ENCODE assay signal across 21 cellular contexts in genomic region chr5:106020889-106021288, GRCh38.
DNase-seq lines count a peak whose midpoint lies in the region; TF ChIP-seq lines count a peak whose summit lies in the region.
"Had no signal": no experiment of that assay in that cellular context is flagged by ENCODE, and none has a peak within 500 bp of the region (broad histone marks: within the 10 kb centered on the region; RNA-seq: fewer than 3 reads in every experiment).

No MANE protein-coding gene starts in this region.

- TF ChIP-seq EP300 in suprapubic skin (IDR thresholded peaks at IDR 0.05), result no peak

- no peaks in the 10 kb centered on the region for H3K79me2 ChIP-seq in mammary epithelial cell (ENCODE audit: insufficient read depth, low read length)

- H3K27ac ChIP-seq in mammary epithelial cell (ENCODE audit: insufficient read depth, low read depth, low read length) (no peak overlapping the region), suprapubic skin (no peak overlapping the region)
- H3K27ac ChIP-seq: GM23248, KMS-11, PC-9 had no signal

- in situ Hi-C loops in mammary epithelial cell (cut with MboI; ENCODE audit: low sequenced_read_pairs in 2 of 2), result no loop called here
- in situ Hi-C loops in astrocyte of the spinal cord (cut with HindIII; ENCODE audit: low sequenced_read_pairs), result no loop called here

- intact Hi-C loops in MCF 10A (cut with micrococcal nuclease), result no loop called here
- intact Hi-C loops in mammary epithelial cell (cut with micrococcal nuclease), result no loop called here

- POLR2A ChIA-PET in MCF 10A (lab: Yijun Ruan, JAX), result interaction anchor here (0.7 kb wide), 1 partner anchor 25 kb away, joined by 3 read pairs; no protein-coding TSS in a partner anchor

- BruUV-seq in MCF 10A (replicated peaks; lab: Mats Ljungman, UMichigan) (no TSS peak), mammary epithelial cell (replicated peaks; lab: Mats Ljungman, UMichigan) (no TSS peak)

- H3K36me3 ChIP-seq in mammary epithelial cell (ENCODE audit: insufficient read depth, low read length) (no peaks in the 10 kb centered on the region), suprapubic skin (no peaks in the 10 kb centered on the region)

- H3K4me3 Mint-ChIP-seq in MCF 10A (ENCODE audit: unreplicated experiment), result no peak overlapping the region
- H3K4me3 Mint-ChIP-seq: B cell, CD14-positive monocyte had no signal

- H3K4me1 ChIP-seq in mammary epithelial cell (ENCODE audit: insufficient read depth, low read length) (no peaks in the 10 kb centered on the region), suprapubic skin (no peaks in the 10 kb centered on the region)

- H3K27me3 ChIP-seq in mammary epithelial cell (ENCODE audit: insufficient read depth, low read length), result no peaks in the 10 kb centered on the region
- no peaks in the 10 kb centered on the region for H3K27me3 ChIP-seq in suprapubic skin

- no peaks in the 10 kb centered on the region for H3K36me3 Mint-ChIP-seq in MCF 10A (ENCODE audit: insufficient read depth, unreplicated experiment)
- H3K36me3 Mint-ChIP-seq: CD14-positive monocyte had no signal

- H3K4me1 Mint-ChIP-seq in MCF 10A (ENCODE audit: insufficient read depth, unreplicated experiment), result peaks cover 5% of the 10 kb centered on the region
- H3K4me1 Mint-ChIP-seq: B cell, CD14-positive monocyte had no signal

- DNase-seq in MCF 10A (ENCODE audit: unreplicated experiment) (peak; percentile 14), mammary epithelial cell (no peak), astrocyte of the spinal cord (ENCODE audit: low read depth, low spot score) (peak; percentile 13), fibroblast of the aortic adventitia (ENCODE audit: low read depth) (peak; percentile 19), suprapubic skin (ENCODE audit: low spot score in 2 of 2) (no peak), GOT3 (lab: John Stamatoyannopoulos, UW) (no peak)
- no peak for DNase-seq in activated CD4-positive, alpha-beta T cell treated with anti-CD3 and anti-CD28 coated beads for 1 hour
- DNase-seq: EL, GM23248, HCEC 1CT, NCI-H1105, NCI-H146, NCI-H2029, NCI-H2171, NCI-H524 treated with DMSO at 0.1 percent for 48 hours, PC-9, RPMI8226, SHP77 had no signal

- TF ChIP-seq CTCF in MCF 10A (IDR thresholded peaks at IDR 0.05; ENCODE audit: unreplicated experiment) (no peak), mammary epithelial cell (conservative IDR thresholded peaks at IDR 0.05 in 1 of 2, IDR thresholded peaks at IDR 0.05 in 1 of 2; ENCODE audit: extremely low read depth in 1 of 2, insufficient read depth in 1 of 2, low read depth in 1 of 2, low read length in 2 of 2) (no peak), astrocyte of the spinal cord (IDR thresholded peaks at IDR 0.05; ENCODE audit: low read depth, low read length) (no peak), fibroblast of the aortic adventitia (IDR thresholded peaks at IDR 0.05; ENCODE audit: insufficient read depth, low read length) (no peak), suprapubic skin (IDR thresholded peaks at IDR 0.05) (no peak)

- no peak overlapping the region for H3K4me2 ChIP-seq in mammary epithelial cell (ENCODE audit: insufficient read depth, low read depth, low read length)
- H3K4me2 ChIP-seq: KMS-11, PC-9 had no signal

- 85% methylated on average over 1 of the region's 1 CpG for WGBS in mammary epithelial cell (ENCODE audit: low coverage, missing lambda C conversion rate)
- 100% methylated on average over 1 of the region's 1 CpG for WGBS in suprapubic skin

- peaks cover 9% of the 10 kb centered on the region for H3K9me3 Mint-ChIP-seq in MCF 10A (ENCODE audit: unreplicated experiment)

- H3K9ac ChIP-seq in mammary epithelial cell (ENCODE audit: insufficient read depth, low read length), result no peak overlapping the region
- H3K9ac ChIP-seq: GM23248, KMS-11 had no signal

- no peak for TF ChIP-seq POLR2A in suprapubic skin (IDR thresholded peaks at IDR 0.05)

- H4K20me1 ChIP-seq in mammary epithelial cell (ENCODE audit: insufficient read depth, low read length), result no peaks in the 10 kb centered on the region

- H3K9me3 ChIP-seq in mammary epithelial cell (replicated peaks; ENCODE audit: insufficient read depth, low read length), result no peaks in the 10 kb centered on the region
- H3K9me3 ChIP-seq in suprapubic skin, result no peaks in the 10 kb centered on the region

- no peak overlapping the region for H3K4me3 ChIP-seq in mammary epithelial cell (replicated peaks in 1 of 3; ENCODE audit: insufficient read depth in 1 of 3, low read depth in 2 of 3, low read length in 3 of 3)
- no peak overlapping the region for H3K4me3 ChIP-seq in astrocyte of the spinal cord (ENCODE audit: low read depth, low read length)
- H3K4me3 ChIP-seq in fibroblast of the aortic adventitia (ENCODE audit: low read depth, low read length), result no peak overlapping the region
- no peak overlapping the region for H3K4me3 ChIP-seq in suprapubic skin
- H3K4me3 ChIP-seq: GM23248, PC-9 had no signal

- no peaks in the 10 kb centered on the region for H3K27me3 Mint-ChIP-seq in MCF 10A (ENCODE audit: insufficient read depth, unreplicated experiment)
- H3K27me3 Mint-ChIP-seq: B cell had no signal

- CTCF ChIA-PET in MCF 10A (lab: Yijun Ruan, JAX) (no interaction called here), mammary epithelial cell (lab: Charles Lee; ENCODE audit: low non-redundant PET) (no interaction called here)

- dilution Hi-C loops in mammary epithelial cell (cut with HindIII; ENCODE audit: low sequenced_read_pairs), result no loop called here

- H3K27ac Mint-ChIP-seq in MCF 10A (ENCODE audit: low read depth, unreplicated experiment), result no peak overlapping the region
- H3K27ac Mint-ChIP-seq: B cell, CD14-positive monocyte had no signal

- no peak overlapping the region for H2AFZ ChIP-seq in mammary epithelial cell (ENCODE audit: low read depth, low read length)
- H2AFZ ChIP-seq: GM23248, PC-9 had no signal

Comparison
In these comparisons a context has a peak if more than half of its experiments do, and no peak if none do; other contexts are left out.
1. DNase-seq: peak in MCF 10A (single experiment), astrocyte of the spinal cord (single experiment) and fibroblast of the aortic adventitia (single experiment); none in mammary epithelial cell (single experiment), suprapubic skin (0 of 2), activated CD4-positive, alpha-beta T cell treated with anti-CD3 and anti-CD28 coated beads for 1 hour (single experiment) and GOT3 (single experiment).